Comparison of ENCODE assay signal across 8 cellular contexts in genomic region chr22:23767303-23767672, GRCh38.
DNase-seq lines count a peak whose midpoint lies in the region; ATAC-seq and TF ChIP-seq lines count a peak whose summit lies in the region.

No MANE protein-coding gene starts in this region.

- no peaks in the 10 kb centered on the region for H3K9me3 ChIP-seq in iPS-18a (ENCODE audit: control insufficient read depth, low read depth, low read length)

- H3K9me3 Mint-ChIP-seq in activated naive CD8-positive, alpha-beta T cell treated with anti-CD3 and anti-CD28 coated beads, Interleukin-2, amount 50 U/mL, for 24 hours = no peaks in the 10 kb centered on the region
- H3K9me3 Mint-ChIP-seq in stimulated activated effector memory CD8-positive, alpha-beta T cell treated with anti-CD3 and anti-CD28 coated beads, Interleukin-12 subunit alpha, Interleukin-12 subunit beta, amount 100 ng/mL, for 72 hours = no peaks in the 10 kb centered on the region

- no peaks in the 10 kb centered on the region for H3K27me3 Mint-ChIP-seq in activated naive CD8-positive, alpha-beta T cell treated with anti-CD3 and anti-CD28 coated beads, Interleukin-2, amount 50 U/mL, for 24 hours

- H3K27me3 ChIP-seq in HL-60 (ENCODE audit: insufficient read depth, poor library complexity, severe bottlenecking) (peaks cover 4% of the 10 kb centered on the region), iPS-18a (ENCODE audit: control insufficient read depth, insufficient read depth, low read length) (peaks cover 11% of the 10 kb centered on the region)

- no peak for ATAC-seq in activated naive CD8-positive, alpha-beta T cell treated with anti-CD3 and anti-CD28 coated beads, Interleukin-2, amount 50 U/mL, for 24 hours
- ATAC-seq in stimulated activated effector memory CD8-positive, alpha-beta T cell treated with anti-CD3 and anti-CD28 coated beads, Interleukin-12 subunit alpha, Interleukin-12 subunit beta, amount 100 ng/mL, for 72 hours = peak; percentile 1
- ATAC-seq in HG03280 (IDR thresholded peaks at IDR 0.05; ENCODE audit: unreplicated experiment) = no peak
- ATAC-seq in HG02571 (IDR thresholded peaks at IDR 0.05; ENCODE audit: unreplicated experiment) = no peak

- peak overlapping the region; percentile 81 for H3K4me3 Mint-ChIP-seq in activated naive CD8-positive, alpha-beta T cell treated with anti-CD3 and anti-CD28 coated beads, Interleukin-2, amount 50 U/mL, for 24 hours
- peak overlapping the region; percentile 80 for H3K4me3 Mint-ChIP-seq in stimulated activated effector memory CD8-positive, alpha-beta T cell treated with anti-CD3 and anti-CD28 coated beads, Interleukin-12 subunit alpha, Interleukin-12 subunit beta, amount 100 ng/mL, for 72 hours

- H3K27ac ChIP-seq in HL-60 (replicated peaks) (peak overlapping the region; percentile 90), iPS-18a (ENCODE audit: low read length) (peak overlapping the region; percentile 53)

- peak overlapping the region; percentile 78 for H3K27ac Mint-ChIP-seq in activated naive CD8-positive, alpha-beta T cell treated with anti-CD3 and anti-CD28 coated beads, Interleukin-2, amount 50 U/mL, for 24 hours
- peak overlapping the region; percentile 26 for H3K27ac Mint-ChIP-seq in stimulated activated effector memory CD8-positive, alpha-beta T cell treated with anti-CD3 and anti-CD28 coated beads, Interleukin-12 subunit alpha, Interleukin-12 subunit beta, amount 100 ng/mL, for 72 hours

- H3K4me3 ChIP-seq in HL-60 (replicated peaks; ENCODE audit: insufficient read depth, low read length) (peak overlapping the region; percentile 80), iPS-18a (ENCODE audit: low read length) (peak overlapping the region; percentile 87)

- peaks cover 6% of the 10 kb centered on the region for H3K36me3 ChIP-seq in iPS-18a (ENCODE audit: control insufficient read depth, low read depth, low read length)

- TF ChIP-seq CTCF in HL-60 (IDR thresholded peaks at IDR 0.05; ENCODE audit: insufficient read depth, low read length) = no peak

- H3K4me1 Mint-ChIP-seq in activated naive CD8-positive, alpha-beta T cell treated with anti-CD3 and anti-CD28 coated beads, Interleukin-2, amount 50 U/mL, for 24 hours = peaks cover 56% of the 10 kb centered on the region
- peaks cover 51% of the 10 kb centered on the region for H3K4me1 Mint-ChIP-seq in stimulated activated effector memory CD8-positive, alpha-beta T cell treated with anti-CD3 and anti-CD28 coated beads, Interleukin-12 subunit alpha, Interleukin-12 subunit beta, amount 100 ng/mL, for 72 hours

- H3K9ac ChIP-seq in iPS-18a (ENCODE audit: low read length) = peak overlapping the region; percentile 71

- H3K36me3 Mint-ChIP-seq in activated naive CD8-positive, alpha-beta T cell treated with anti-CD3 and anti-CD28 coated beads, Interleukin-2, amount 50 U/mL, for 24 hours (ENCODE audit: low read depth) = peaks cover 9% of the 10 kb centered on the region
- no peaks in the 10 kb centered on the region for H3K36me3 Mint-ChIP-seq in stimulated activated effector memory CD8-positive, alpha-beta T cell treated with anti-CD3 and anti-CD28 coated beads, Interleukin-12 subunit alpha, Interleukin-12 subunit beta, amount 100 ng/mL, for 72 hours

- H3K4me1 ChIP-seq in iPS-18a (ENCODE audit: control insufficient read depth, low read depth, low read length) = peaks cover 14% of the 10 kb centered on the region

- DNase-seq in HL-60 (ENCODE audit: low read depth in 1 of 2, low spot score in 1 of 2) = no peak
- DNase-seq in activated naive CD8-positive, alpha-beta T cell treated with anti-CD3 and anti-CD28 coated beads, Interleukin-2, amount 50 U/mL, for 24 hours = no peak
- DNase-seq in stimulated activated effector memory CD8-positive, alpha-beta T cell treated with anti-CD3 and anti-CD28 coated beads, Interleukin-12 subunit alpha, Interleukin-12 subunit beta, amount 100 ng/mL, for 72 hours (ENCODE audit: low spot score in 2 of 2) = no peak
- DNase-seq in HuH-7 (ENCODE audit: low spot score) = no peak
- no peak for DNase-seq in NOMO-1 treated with DMSO at 0.1 percent for 48 hours (lab: John Stamatoyannopoulos, UW; ENCODE audit: unreplicated experiment)
